In genomic region chr2:29788066-29788465, GRCh38 we compare ENCODE assay signal across 24 cellular contexts.
"Had no signal": no experiment of that assay in that cellular context is flagged by ENCODE, and none has a peak within 500 bp of the region (broad histone marks: within the 10 kb centered on the region; RNA-seq: fewer than 3 reads in every experiment).

No MANE protein-coding gene starts in this region.

- ATAC-seq: esophagus mucosa; gastrocnemius medialis; left lung; naive thymus-derived CD8-positive, alpha-beta T cell; psoas muscle; right cardiac atrium; stimulated activated naive B cell treated with anti-CD40 and anti-IgM and Interleukin-4, amounts not matched to agents 10 μg/mL and 1 μg/mL and 100 μg/mL, for 72 hours had no signal

- DNase-seq: colonic mucosa; effector CD8-positive, alpha-beta T cell; endodermal cell; foreskin fibroblast; gastrocnemius medialis; head of caudate nucleus; kidney; left lung; mammary epithelial cell; mesendoderm; midbrain; naive thymus-derived CD8-positive, alpha-beta T cell; nephron progenitor cell; occipital lobe; ovary; posterior cingulate gyrus; psoas muscle; right cardiac atrium; sigmoid colon; spleen; stimulated activated naive B cell treated with anti-CD40 and anti-IgM and Interleukin-4, amounts not matched to agents 10 μg/mL and 1 μg/mL and 100 μg/mL, for 72 hours; upper lobe of left lung; uterus had no signal
